8 cellular contexts compared by ENCODE assay signal in genomic region chr1:207050768-207051614, GRCh38. TPM values are rescaled to one million over a fixed set of nuclear protein-coding genes. Genes with fewer than 3 reads are reported as not detected.
A peak's percentile ranks its signal among the peaks of the same experiment; 100 is the strongest.
DNase-seq lines count a peak whose midpoint lies in the region; ATAC-seq and TF ChIP-seq lines count a peak whose summit lies in the region.

TSS of gene YOD1 (minus strand) at chr1:207051208. CDS start at chr1:207051030, 178 bp downstream.

- H3K4me1 ChIP-seq in ACC112 (ENCODE audit: control insufficient read depth, insufficient read depth, low read length, unreplicated experiment) (peaks cover 42% of the 10 kb centered on the region), duodenal mucosa (ENCODE audit: control insufficient read depth in 1 of 2, insufficient read depth in 2 of 2, low read length in 2 of 2) (peaks cover 36 to 54% of the 10 kb centered on the region in 2 donors)

- peak within 1 kb of the TSS; percentile 97 for H3K9ac ChIP-seq in duodenal mucosa (ENCODE audit: low read depth in 1 of 2, low read length in 2 of 2)

- POLR2A ChIA-PET in activated CD4-positive, alpha-beta memory T cell treated with anti-CD3 and anti-CD28 coated beads for 36 hours (lab: Charles Lee): no interaction called here

- H3K36me3 ChIP-seq in ACC112 (ENCODE audit: insufficient read depth, low read length) (peaks cover 31% of the 10 kb centered on the region), duodenal mucosa (ENCODE audit: control insufficient read depth in 1 of 2, insufficient read depth in 2 of 2, low read length in 2 of 2) (peaks cover 14 to 18% of the 10 kb centered on the region in 2 donors)

- H3K36me3 Mint-ChIP-seq in activated CD4-positive, alpha-beta memory T cell treated with anti-CD3 and anti-CD28 coated beads for 36 hours: peaks cover 21% of the 10 kb centered on the region

- peak within 1 kb of the TSS; percentile 84 for H3K27ac ChIP-seq in ACC112 (ENCODE audit: low read depth, low read length)
- H3K27ac ChIP-seq in duodenal mucosa (ENCODE audit: low read depth, low read length): peak within 1 kb of the TSS; percentile 85

- 5 to 8% methylated on average over 38 to 44 of the region's 47 CpGs for WGBS in lower leg skin, 2 donors

- peak within 1 kb of the TSS; percentile 92 for H3K27ac Mint-ChIP-seq in activated CD4-positive, alpha-beta memory T cell treated with anti-CD3 and anti-CD28 coated beads for 36 hours

- peaks cover 51% of the 10 kb centered on the region for H3K4me1 Mint-ChIP-seq in activated CD4-positive, alpha-beta memory T cell treated with anti-CD3 and anti-CD28 coated beads for 36 hours (ENCODE audit: low read depth)

- H3K27me3 ChIP-seq in ACC112 (ENCODE audit: insufficient read depth, low read length): no peaks in the 10 kb centered on the region
- H3K27me3 ChIP-seq in duodenal mucosa (ENCODE audit: control insufficient read depth in 1 of 2, insufficient read depth in 2 of 2, low read length in 2 of 2): no peaks in the 10 kb centered on the region

- peak within 1 kb of the TSS; percentile 93 for H3K4me3 Mint-ChIP-seq in activated CD4-positive, alpha-beta memory T cell treated with anti-CD3 and anti-CD28 coated beads for 36 hours

- no peaks in the 10 kb centered on the region for H3K9me3 Mint-ChIP-seq in activated CD4-positive, alpha-beta memory T cell treated with anti-CD3 and anti-CD28 coated beads for 36 hours

- peaks cover 47% of the 10 kb centered on the region for H3K79me2 ChIP-seq in ACC112 (ENCODE audit: control insufficient read depth, insufficient read depth, low read length, unreplicated experiment)

- CTCF ChIA-PET in activated CD4-positive, alpha-beta memory T cell treated with anti-CD3 and anti-CD28 coated beads for 36 hours (lab: Charles Lee): interaction anchor here (1.9 kb wide), 1 partner anchor 448 kb away, joined by 17 read pairs; no protein-coding TSS in a partner anchor

- H3K4me3 ChIP-seq in ACC112 (ENCODE audit: low read depth, low read length) (peak within 1 kb of the TSS; percentile 93), duodenal mucosa (ENCODE audit: low read depth in 1 of 2, low read length in 2 of 2) (peak within 1 kb of the TSS; percentile 90 to 93), lower leg skin (ENCODE audit: low read depth, poor library complexity, severe bottlenecking) (peak within 1 kb of the TSS; percentile 98)

- intact Hi-C loops in activated CD4-positive, alpha-beta memory T cell treated with anti-CD3 and anti-CD28 coated beads for 36 hours (cut with micrococcal nuclease): loop anchor here (1.0 to 5.0 kb wide), 6 partner anchors 26 to 448 kb away; partner anchors contain the start of genes CD55, FCMR and IL24
- intact Hi-C loops in lower leg skin (cut with DNase I; ENCODE audit: low total_unique reads): no loop called here

- ATAC-seq in GM18909 (IDR thresholded peaks at IDR 0.05; ENCODE audit: poor library complexity, unreplicated experiment) (peak; percentile 55), HG03442 (IDR thresholded peaks at IDR 0.05; ENCODE audit: unreplicated experiment) (peak; percentile 40)

- no peaks in the 10 kb centered on the region for H3K27me3 Mint-ChIP-seq in activated CD4-positive, alpha-beta memory T cell treated with anti-CD3 and anti-CD28 coated beads for 36 hours

- H2AFZ ChIP-seq in ACC112 (ENCODE audit: low read length, unreplicated experiment): peak within 1 kb of the TSS; percentile 99

- peak in 1 of 3 donors; percentile 13 for TF ChIP-seq CTCF in lower leg skin (IDR thresholded peaks at IDR 0.05)

- H3K9me3 ChIP-seq in duodenal mucosa (ENCODE audit: control insufficient read depth in 1 of 2, low read length in 2 of 2): no peaks in the 10 kb centered on the region

- no peak for TF ChIP-seq POLR2A in lower leg skin (IDR thresholded peaks at IDR 0.05)

- DNase-seq in NCI-H774 (lab: John Stamatoyannopoulos, UW): peak; percentile 87
- DNase-seq in activated CD4-positive, alpha-beta memory T cell treated with anti-CD3 and anti-CD28 coated beads for 36 hours: peak; percentile 94
- peak; percentile 89 to 99 for DNase-seq in lower leg skin (ENCODE audit: low spot score in 2 of 2)
- peak; percentile 91 for DNase-seq in stimulated activated CD4-positive, alpha-beta T cell treated with anti-CD3 and anti-CD28 coated beads, Interleukin-4, amount 100 ng/mL, for 1 hour

RNA-seq across cellular contexts. Expression of gene YOD1, which starts in this region (rescaled TPM):
- 1 to 10 TPM; 6.3 to 7.2 TPM for total RNA-seq in activated CD4-positive, alpha-beta memory T cell treated with anti-CD3 and anti-CD28 coated beads for 36 hours
- total RNA-seq in lower leg skin: 10 to 100 TPM; 47.5 to 91.8 (median 65.5) TPM

Comparison
In these comparisons a context has a peak if more than half of its experiments do, and no peak if none do; other contexts are left out.
1. Peak in every context shown above with its lines: DNase-seq, ATAC-seq, H3K4me3 ChIP-seq and H3K27ac ChIP-seq.
2. RNA of gene YOD1 (total RNA-seq): 47.5 to 91.8 TPM in lower leg skin; 6.3 to 7.2 TPM in activated CD4-positive, alpha-beta memory T cell treated with anti-CD3 and anti-CD28 coated beads for 36 hours; every median in the first group is over 4 times any median in the second.